ENCODE assay signal across 18 cellular contexts in genomic region chr15:84112025-84112424, GRCh38.
A peak's percentile ranks its signal among the peaks of the same experiment; 100 is the strongest.
DNase-seq lines count a peak whose midpoint lies in the region; ATAC-seq and TF ChIP-seq lines count a peak whose summit lies in the region.
"Had no signal": no experiment of that assay in that cellular context is flagged by ENCODE, and none has a peak within 500 bp of the region (broad histone marks: within the 10 kb centered on the region; RNA-seq: fewer than 3 reads in every experiment).

No MANE protein-coding gene starts in this region.

- peaks cover 10% of the 10 kb centered on the region for H3K27me3 Mint-ChIP-seq in activated T-helper 2 cell treated with anti-CD3 and anti-CD28 coated beads, Interferon-gamma antibody, Interleukin-2, Interleukin-4, amounts not matched to agents 10 μg/mL and 5 μg/mL and 100 μg/mL, durations not matched to agents 14 hours and 24 hours and 36 hours (ENCODE audit: low read depth)

- H3K4me1 Mint-ChIP-seq in activated T-helper 2 cell treated with anti-CD3 and anti-CD28 coated beads, Interferon-gamma antibody, Interleukin-2, Interleukin-4, amounts not matched to agents 10 μg/mL and 5 μg/mL and 100 μg/mL, durations not matched to agents 14 hours and 24 hours and 36 hours (ENCODE audit: low read depth), result no peaks in the 10 kb centered on the region
- H3K4me1 Mint-ChIP-seq: activated T-helper 17 cell treated with anti-CD3 and anti-CD28 coated beads, Interleukin-2, amount 50 U/mL, for 72 hours; T-cell had no signal

- H3K4me3 Mint-ChIP-seq in activated T-helper 2 cell treated with anti-CD3 and anti-CD28 coated beads, Interferon-gamma antibody, Interleukin-2, Interleukin-4, amounts not matched to agents 10 μg/mL and 5 μg/mL and 100 μg/mL, durations not matched to agents 14 hours and 24 hours and 36 hours (ENCODE audit: low read depth), result no peak overlapping the region
- H3K4me3 Mint-ChIP-seq: activated T-helper 17 cell treated with anti-CD3 and anti-CD28 coated beads, Interleukin-2, amount 50 U/mL, for 72 hours; CD8-positive, alpha-beta T cell; T-cell had no signal

- intact Hi-C loops in activated T-helper 2 cell treated with anti-CD3 and anti-CD28 coated beads, Interferon-gamma antibody, Interleukin-2, Interleukin-4, amounts not matched to agents 10 μg/mL and 5 μg/mL and 100 μg/mL, durations not matched to agents 14 hours and 24 hours and 36 hours (cut with micrococcal nuclease), result no loop called here

- H3K27ac ChIP-seq in foreskin keratinocyte, result no peak overlapping the region
- H3K27ac ChIP-seq: epithelial cell of prostate, right lobe of liver had no signal

- no peaks in the 10 kb centered on the region for H3K36me3 Mint-ChIP-seq in activated T-helper 2 cell treated with anti-CD3 and anti-CD28 coated beads, Interferon-gamma antibody, Interleukin-2, Interleukin-4, amounts not matched to agents 10 μg/mL and 5 μg/mL and 100 μg/mL, durations not matched to agents 14 hours and 24 hours and 36 hours (ENCODE audit: low read depth)
- H3K36me3 Mint-ChIP-seq: CD8-positive, alpha-beta T cell; T-cell had no signal

- ATAC-seq in foreskin keratinocyte (peak; percentile 77), HG02973 (IDR thresholded peaks at IDR 0.05; ENCODE audit: unreplicated experiment) (no peak)
- ATAC-seq: activated T-helper 17 cell treated with anti-CD3 and anti-CD28 coated beads, Interleukin-2, amount 50 U/mL, for 72 hours; CD8-positive, alpha-beta T cell; mucosa of descending colon; right lobe of liver; T-cell had no signal

- H3K27ac Mint-ChIP-seq in activated T-helper 2 cell treated with anti-CD3 and anti-CD28 coated beads, Interferon-gamma antibody, Interleukin-2, Interleukin-4, amounts not matched to agents 10 μg/mL and 5 μg/mL and 100 μg/mL, durations not matched to agents 14 hours and 24 hours and 36 hours, result no peak overlapping the region
- H3K27ac Mint-ChIP-seq: activated T-helper 17 cell treated with anti-CD3 and anti-CD28 coated beads, Interleukin-2, amount 50 U/mL, for 72 hours; CD8-positive, alpha-beta T cell; T-cell had no signal

- H3K9me3 Mint-ChIP-seq in activated T-helper 2 cell treated with anti-CD3 and anti-CD28 coated beads, Interferon-gamma antibody, Interleukin-2, Interleukin-4, amounts not matched to agents 10 μg/mL and 5 μg/mL and 100 μg/mL, durations not matched to agents 14 hours and 24 hours and 36 hours, result no peaks in the 10 kb centered on the region
- H3K9me3 Mint-ChIP-seq: activated T-helper 17 cell treated with anti-CD3 and anti-CD28 coated beads, Interleukin-2, amount 50 U/mL, for 72 hours; CD8-positive, alpha-beta T cell; T-cell had no signal

- no peak for TF ChIP-seq CTCF in foreskin keratinocyte (conservative IDR thresholded peaks at IDR 0.05)

- H3K27me3 ChIP-seq in foreskin keratinocyte, result no peaks in the 10 kb centered on the region
- H3K27me3 ChIP-seq: right lobe of liver had no signal

- peaks cover 3% of the 10 kb centered on the region for H3K4me1 ChIP-seq in foreskin keratinocyte
- H3K4me1 ChIP-seq: right lobe of liver had no signal

- peak; percentile 40 for DNase-seq in COLO829 (ENCODE audit: low spot score)
- peak; percentile 15 for DNase-seq in LHCN-M2 (ENCODE audit: low read depth)
- peak; percentile 47 for DNase-seq in amniotic epithelial cell (ENCODE audit: low read depth)
- DNase-seq in foreskin keratinocyte, result peak; percentile 24 to 50
- no peak for DNase-seq in effector CD8-positive, alpha-beta T cell (lab: John Stamatoyannopoulos, UW)
- no peak for DNase-seq in middle frontal gyrus (ENCODE audit: extremely low spot score, low spot score)
- no peak for DNase-seq in activated T-helper 2 cell treated with anti-CD3 and anti-CD28 coated beads, Interferon-gamma antibody, Interleukin-2, Interleukin-4, amounts not matched to agents 10 μg/mL and 5 μg/mL and 100 μg/mL, durations not matched to agents 14 hours and 24 hours and 36 hours (ENCODE audit: low spot score)
- DNase-seq: activated CD8-positive, alpha-beta memory T cell treated with anti-CD3 and anti-CD28 coated beads for 24 hours; CD8-positive, alpha-beta T cell; MM.1S; mucosa of descending colon; NCI-H2029; NCI-H526 treated with DMSO at 0.1 percent for 48 hours; right lobe of liver; T-cell had no signal

Comparison
In these comparisons a context has a peak if more than half of its experiments do, and no peak if none do; other contexts are left out.
1. DNase-seq: peak in COLO829 (single experiment), LHCN-M2 (single experiment), amniotic epithelial cell (single experiment) and foreskin keratinocyte (2 of 2); none in effector CD8-positive, alpha-beta T cell (single experiment), middle frontal gyrus (single experiment) and activated T-helper 2 cell treated with anti-CD3 and anti-CD28 coated beads, Interferon-gamma antibody, Interleukin-2, Interleukin-4, amounts not matched to agents 10 μg/mL and 5 μg/mL and 100 μg/mL, durations not matched to agents 14 hours and 24 hours and 36 hours (single experiment).